25 cellular contexts compared by ENCODE assay signal in the genomic region with DNA sequence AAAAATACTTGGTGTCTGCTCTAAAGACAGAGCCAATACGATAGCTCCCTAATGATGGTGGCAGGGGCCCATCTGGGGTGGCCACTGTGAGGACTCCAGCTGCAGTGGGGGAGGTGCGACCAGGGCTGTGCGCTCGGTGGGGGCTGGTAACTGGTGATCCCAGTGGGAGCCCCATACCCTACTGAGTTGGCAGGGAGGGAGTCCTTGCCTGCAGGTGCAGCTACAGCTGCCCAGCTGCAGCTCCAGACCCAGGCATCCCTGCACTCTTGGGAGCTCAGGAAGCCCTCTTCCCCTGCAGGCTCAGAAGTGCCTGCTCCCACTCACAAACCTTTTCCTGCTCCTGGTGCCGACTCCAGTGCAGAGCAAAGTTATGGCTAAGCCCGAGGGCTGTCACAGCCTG. TPM values are rescaled to one million over a fixed set of nuclear protein-coding genes. Genes with fewer than 3 reads are reported as not detected.
"Had no signal": no experiment of that assay in that cellular context is flagged by ENCODE, and none has a peak within 500 bp of the region (broad histone marks: within the 10 kb centered on the region; RNA-seq: fewer than 3 reads in every experiment).

No MANE protein-coding gene starts in this region.

- DNase-seq: IMR-90, Karpas-422, KG1, MG63, NCI-H1092, NCI-H1105 treated with DMSO at 0.1 percent for 48 hours, NCI-H1417 treated with DMSO at 0.1 percent for 48 hours, NCI-H146, NCI-H1694 treated with DMSO at 0.1 percent for 48 hours, NCI-H1930, NCI-H2081, NCI-H2107, NCI-H2227 treated with DMSO at 0.1 percent for 48 hours, NCI-H524, NCI-H526 treated with DMSO at 0.1 percent for 48 hours, NCI-H748 treated with DMSO at 0.1 percent for 48 hours, Right ventricle myocardium superior, RPMI8226, SIG-M5 had no signal

- H3K27me3 ChIP-seq: SJSA1 had no signal

- FAIRE-seq: HepG2, RCC 7860 had no signal

- H3K4me1 ChIP-seq: SJSA1 had no signal

- H3K9me3 ChIP-seq: MG63 had no signal

- H3K4me3 ChIP-seq: MG63, SJSA1, SK-N-MC had no signal

- H3K27ac ChIP-seq: SJSA1, SK-N-MC had no signal

- H3K36me3 ChIP-seq: MG63, SJSA1 had no signal

RNA-seq across cellular contexts. Expression of gene KIF2B, which starts 31.2 kb away (rescaled TPM):
- total RNA-seq: HepG2, HT1080, IMR-90, NCI-H460, Right ventricle myocardium superior, SJSA1 had no signal
- polyA plus RNA-seq: HepG2, IMR-90 had no signal
